ENCODE assay signal across 25 cellular contexts in genomic region chr3:19293295-19293694, GRCh38.
"Had no signal": no experiment of that assay in that cellular context is flagged by ENCODE, and none has a peak within 500 bp of the region (broad histone marks: within the 10 kb centered on the region; RNA-seq: fewer than 3 reads in every experiment).

No MANE protein-coding gene starts in this region.

- H3K27me3 ChIP-seq: SJSA1 had no signal

- FAIRE-seq: HTR-8/SVneo, RCC 7860 had no signal

- H3K9me3 ChIP-seq: SJSA1 had no signal

- H3K36me3 ChIP-seq: SJSA1 had no signal

- H3K4me1 ChIP-seq: SJSA1 had no signal

- H3K4me3 ChIP-seq: SJSA1, SK-N-MC had no signal

- H3K27ac ChIP-seq: HL-60, SJSA1, SK-N-MC had no signal

- DNase-seq: KBM-7, MV-4-11, NCI-H1048, NCI-H1105, NCI-H1417 treated with DMSO at 0.1 percent for 48 hours, NCI-H146, NCI-H1694 treated with DMSO at 0.1 percent for 48 hours, NCI-H1930, NCI-H2081, NCI-H2107, NCI-H2171, NCI-H226, NCI-H446, NCI-H510A, NCI-H524 treated with DMSO at 0.1 percent for 48 hours, NCI-H69, NCI-H774, Right ventricle myocardium superior, RPMI8226, SIG-M5 had no signal
